In the genomic region with DNA sequence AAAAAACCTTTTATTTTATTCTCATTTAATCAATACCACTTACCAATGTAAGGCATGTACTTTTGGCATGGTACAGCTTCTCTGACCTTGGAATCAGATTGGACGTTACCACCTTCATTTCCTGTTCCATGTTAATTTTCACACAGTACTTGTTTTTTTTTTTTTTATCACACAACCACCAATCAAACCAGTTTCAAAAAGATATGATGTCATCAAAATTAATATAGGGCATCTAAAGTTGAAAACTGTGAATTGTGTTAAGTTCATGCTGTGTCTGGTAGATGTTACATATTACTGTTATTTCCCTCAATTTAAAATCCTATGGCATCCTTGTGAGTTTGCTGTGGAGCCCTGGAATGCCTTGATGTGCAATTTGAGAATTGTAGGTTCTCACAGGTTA, we compare ENCODE assay signal across 27 cellular contexts.
"Had no signal": no experiment of that assay in that cellular context is flagged by ENCODE, and none has a peak within 500 bp of the region (broad histone marks: within the 10 kb centered on the region; RNA-seq: fewer than 3 reads in every experiment).

No MANE protein-coding gene starts in this region.

- FAIRE-seq: urothelium cell line had no signal

- H3K4me1 ChIP-seq: stomach, suprapubic skin, testis, thyroid gland, tibial artery, tibial nerve, transverse colon, upper lobe of left lung, upper lobe of right lung, uterus, vagina had no signal

- H3K9me3 ChIP-seq: testis, thyroid gland, uterus, vagina had no signal

- DNase-seq: stimulated activated CD4-positive, alpha-beta T cell treated with anti-CD3 and anti-CD28 coated beads, Interleukin-2, amount 100 ng/mL, for 48 hours; stimulated activated CD4-positive, alpha-beta T cell treated with anti-CD3 and anti-CD28 coated beads, Interleukin-4, amount 100 ng/mL, for 1 hour; stimulated activated CD4-positive, alpha-beta T cell treated with anti-CD3 and anti-CD28 coated beads, Interleukin-4, amount 100 ng/mL, for 24 hours; stimulated activated CD4-positive, alpha-beta T cell treated with anti-CD3 and anti-CD28 coated beads, Interleukin-4, amount 100 ng/mL, for 4 hours; stimulated activated CD8-positive, alpha-beta memory T cell treated with anti-CD3 and anti-CD28 coated beads, Interleukin-4, amount 100 ng/mL, for 48 hours; stimulated activated naive B cell treated with anti-CD40 and anti-IgM and Interleukin-4, amounts not matched to agents 10 μg/mL and 1 μg/mL and 100 μg/mL, for 72 hours; stimulated activated naive CD4-positive, alpha-beta T cell; stimulated activated naive CD4-positive, alpha-beta T cell treated with Interleukin-2 at 50 U/mL for 16 hours; stimulated activated naive CD8-positive, alpha-beta T cell treated with anti-CD3 and anti-CD28 coated beads, Interleukin-15, amount 100 ng/mL, for 72 hours; stimulated activated naive CD8-positive, alpha-beta T cell treated with anti-CD3 and anti-CD28 coated beads, Interleukin-15, Interleukin-2, amounts not matched to agents 100 U/mL and 50 U/mL, for 24 hours; stomach; substantia nigra; testis; thyroid gland; tibial artery; transverse colon; trophoblast cell; upper lobe of left lung; upper lobe of right lung; uterus had no signal

- ATAC-seq: stimulated activated effector memory CD8-positive, alpha-beta T cell treated with anti-CD3 and anti-CD28 coated beads, Interleukin-12 subunit alpha, Interleukin-12 subunit beta, amount 100 ng/mL, for 72 hours; stimulated activated memory B cell treated with anti-CD40 and anti-IgM and Interleukin-4, amounts not matched to agents 10 μg/mL and 1 μg/mL and 100 μg/mL, for 72 hours; stimulated activated naive B cell treated with anti-CD40 and anti-IgM and Interleukin-4, amounts not matched to agents 10 μg/mL and 1 μg/mL and 100 μg/mL, for 72 hours; stimulated activated naive CD8-positive, alpha-beta T cell treated with anti-CD3 and anti-CD28 coated beads, Interleukin-15, amount 100 ng/mL, for 72 hours; stimulated activated naive CD8-positive, alpha-beta T cell treated with anti-CD3 and anti-CD28 coated beads, Interleukin-15, Interleukin-2, amounts not matched to agents 100 U/mL and 50 U/mL, for 24 hours; upper lobe of right lung had no signal

- H3K27ac ChIP-seq: stomach, suprapubic skin, testis, thoracic aorta, thyroid gland, tibial artery, tibial nerve, transverse colon, upper lobe of left lung, upper lobe of right lung, uterus, vagina had no signal

- H3K27me3 ChIP-seq: stomach, suprapubic skin, testis, thyroid gland, tibial artery, tibial nerve, transverse colon, upper lobe of left lung, upper lobe of right lung, uterus, vagina had no signal

- H3K4me3 ChIP-seq: stomach, suprapubic skin, testis, thoracic aorta, thyroid gland, tibial artery, tibial nerve, transverse colon, upper lobe of left lung, upper lobe of right lung, uterus, vagina had no signal

- H3K36me3 ChIP-seq: stomach, suprapubic skin, thoracic aorta, thyroid gland, tibial artery, tibial nerve, transverse colon, upper lobe of left lung, upper lobe of right lung, uterus, vagina had no signal
